27 cellular contexts compared by ENCODE assay signal in the genomic region with DNA sequence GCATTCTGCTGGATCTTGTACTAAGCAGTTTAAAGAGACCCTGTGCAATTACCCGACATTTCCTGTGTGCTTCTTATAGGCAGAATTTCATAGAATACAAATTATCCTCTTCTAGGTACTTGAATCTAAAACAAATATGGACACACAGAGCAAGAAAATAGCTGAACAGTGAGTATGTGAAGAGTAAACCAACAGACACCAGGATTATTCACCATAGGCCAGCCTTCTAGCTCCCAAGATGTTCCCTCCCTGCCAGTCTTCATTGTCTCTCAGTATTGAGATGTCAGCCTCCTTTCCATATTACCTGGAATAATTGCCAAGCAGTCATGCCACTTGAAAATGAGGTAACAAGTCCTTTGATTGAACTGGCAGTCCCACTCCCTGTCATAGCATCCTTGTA.
DNase-seq lines count a peak whose midpoint lies in the region; TF ChIP-seq lines count a peak whose summit lies in the region.
"Had no signal": no experiment of that assay in that cellular context is flagged by ENCODE, and none has a peak within 500 bp of the region (broad histone marks: within the 10 kb centered on the region; RNA-seq: fewer than 3 reads in every experiment).

No MANE protein-coding gene starts in this region.

- H3K4me3 ChIP-seq in stomach: no peak overlapping the region
- H3K4me3 ChIP-seq: sigmoid colon, transverse colon had no signal

- TF ChIP-seq CTCF in HFFc6 (IDR thresholded peaks at IDR 0.05): no peak
- no peak for TF ChIP-seq CTCF in stomach (IDR thresholded peaks at IDR 0.05)

- H3K27me3 ChIP-seq in stomach: no peaks in the 10 kb centered on the region
- H3K27me3 ChIP-seq: sigmoid colon, transverse colon had no signal

- peaks cover 10 to 57% (median 26%) of the 10 kb centered on the region in 4 donors for H3K4me1 ChIP-seq in stomach

- no peaks in the 10 kb centered on the region for H3K36me3 ChIP-seq in stomach
- H3K36me3 ChIP-seq: sigmoid colon, transverse colon had no signal

- TF ChIP-seq POLR2A in stomach (IDR thresholded peaks at IDR 0.05): no peak

- no peaks in the 10 kb centered on the region for H3K9me3 ChIP-seq in stomach
- H3K9me3 ChIP-seq: sigmoid colon, transverse colon had no signal

- no peaks in the 10 kb centered on the region for H3K9me3 Mint-ChIP-seq in HFFc6
- H3K9me3 Mint-ChIP-seq: activated naive CD8-positive, alpha-beta T cell treated with anti-CD3 and anti-CD28 coated beads, Interleukin-2, amount 50 U/mL, for 24 hours; brain; H9; neural crest cell had no signal

- 78 to 98% (median 94%) methylated on average over 1 of the region's 1 CpG for WGBS in stomach, 5 donors

- no peaks in the 10 kb centered on the region for H3K36me3 Mint-ChIP-seq in HFFc6 (ENCODE audit: low read depth)
- H3K36me3 Mint-ChIP-seq: brain had no signal

- no peak overlapping the region for H3K27ac Mint-ChIP-seq in HFFc6
- H3K27ac Mint-ChIP-seq: activated CD8-positive, alpha-beta T cell treated with anti-CD3 and anti-CD28 coated beads for 36 hours; activated naive CD8-positive, alpha-beta T cell treated with anti-CD3 and anti-CD28 coated beads, Interleukin-2, amount 50 U/mL, for 24 hours; B cell; H9; stimulated activated naive CD8-positive, alpha-beta T cell treated with anti-CD3 and anti-CD28 coated beads, Interleukin-15, Interleukin-2, amounts not matched to agents 100 ng/mL and 50 ng/mL, for 24 hours had no signal

- peaks cover 2% of the 10 kb centered on the region; the same call in 1 of the 2 replicates for H3K27me3 Mint-ChIP-seq in HFFc6 (ENCODE audit: insufficient read depth)
- H3K27me3 Mint-ChIP-seq: activated CD8-positive, alpha-beta T cell treated with anti-CD3 and anti-CD28 coated beads for 36 hours; activated naive CD8-positive, alpha-beta T cell treated with anti-CD3 and anti-CD28 coated beads, Interleukin-2, amount 50 U/mL, for 24 hours; B cell; stimulated activated naive CD8-positive, alpha-beta T cell treated with anti-CD3 and anti-CD28 coated beads, Interleukin-15, Interleukin-2, amounts not matched to agents 100 ng/mL and 50 ng/mL, for 24 hours had no signal

- no peak overlapping the region for H3K4me3 Mint-ChIP-seq in HFFc6
- H3K4me3 Mint-ChIP-seq: activated CD8-positive, alpha-beta T cell treated with anti-CD3 and anti-CD28 coated beads for 36 hours; activated naive CD8-positive, alpha-beta T cell treated with anti-CD3 and anti-CD28 coated beads, Interleukin-2, amount 50 U/mL, for 24 hours; B cell; brain; H9; neural crest cell; stimulated activated naive CD8-positive, alpha-beta T cell treated with anti-CD3 and anti-CD28 coated beads, Interleukin-15, Interleukin-2, amounts not matched to agents 100 ng/mL and 50 ng/mL, for 24 hours had no signal

- DNase-seq in NCI-H510A treated with DMSO at 0.1 percent for 48 hours (lab: John Stamatoyannopoulos, UW): peak; percentile 75
- no peak for DNase-seq in NCI-H510A (lab: John Stamatoyannopoulos, UW)
- DNase-seq in HFFc6: peak; percentile 5
- peak; percentile 37 for DNase-seq in kidney tubule cell (ENCODE audit: low spot score)
- DNase-seq in stomach: no peak
- DNase-seq in CD1c-positive myeloid dendritic cell (ENCODE audit: extremely low spot score): no peak
- DNase-seq in C1 segment of cervical spinal cord (lab: John Stamatoyannopoulos, UW): no peak
- no peak for DNase-seq in NCI-H1092 (lab: John Stamatoyannopoulos, UW)
- DNase-seq: activated CD4-positive, CD25-positive, alpha-beta regulatory T cell treated with anti-CD3 and anti-CD28 coated beads, Interleukin-2, amount 50 U/mL, for 72 hours; activated CD8-positive, alpha-beta T cell treated with anti-CD3 and anti-CD28 coated beads for 36 hours; activated gamma-delta T cell; activated naive CD8-positive, alpha-beta T cell treated with anti-CD3 and anti-CD28 coated beads, Interleukin-2, amount 50 U/mL, for 24 hours; activated T-cell treated with anti-CD3 and anti-CD28 coated beads for 4 hours; COR-L47; effector CD8-positive, alpha-beta T cell; H9; Kasumi-1; MV-4-11; NCI-H2029 treated with DMSO at 0.1 percent for 48 hours; NCI-H524 treated with DMSO at 0.1 percent for 48 hours; sigmoid colon; stimulated activated CD4-positive, alpha-beta T cell treated with anti-CD3 and anti-CD28 coated beads, Interleukin-15, amount 100 ng/mL, for 24 hours; transverse colon had no signal

- peak overlapping the region in 3 of 5 donors; percentile 23 to 41 (median 28) for H3K27ac ChIP-seq in stomach
- H3K27ac ChIP-seq: sigmoid colon, transverse colon had no signal

- H3K4me1 Mint-ChIP-seq in HFFc6 (ENCODE audit: low read depth): peaks cover 54% of the 10 kb centered on the region
- H3K4me1 Mint-ChIP-seq: activated naive CD8-positive, alpha-beta T cell treated with anti-CD3 and anti-CD28 coated beads, Interleukin-2, amount 50 U/mL, for 24 hours; B cell; neural crest cell had no signal

- no peak for TF ChIP-seq EP300 in stomach (IDR thresholded peaks at IDR 0.05)

- intact Hi-C loops in stomach (cut with DNase I; ENCODE audit: low total_unique reads): no loop called here

Comparison
In these comparisons a context has a peak if more than half of its experiments do, and no peak if none do; other contexts are left out.
1. DNase-seq: peak in NCI-H510A treated with DMSO at 0.1 percent for 48 hours (single experiment), HFFc6 (single experiment) and kidney tubule cell (single experiment); none in NCI-H510A (single experiment), stomach (single experiment), CD1c-positive myeloid dendritic cell (single experiment), C1 segment of cervical spinal cord (0 of 14) and NCI-H1092 (single experiment).